Comparison of ENCODE assay signal across 9 cellular contexts in the genomic region with DNA sequence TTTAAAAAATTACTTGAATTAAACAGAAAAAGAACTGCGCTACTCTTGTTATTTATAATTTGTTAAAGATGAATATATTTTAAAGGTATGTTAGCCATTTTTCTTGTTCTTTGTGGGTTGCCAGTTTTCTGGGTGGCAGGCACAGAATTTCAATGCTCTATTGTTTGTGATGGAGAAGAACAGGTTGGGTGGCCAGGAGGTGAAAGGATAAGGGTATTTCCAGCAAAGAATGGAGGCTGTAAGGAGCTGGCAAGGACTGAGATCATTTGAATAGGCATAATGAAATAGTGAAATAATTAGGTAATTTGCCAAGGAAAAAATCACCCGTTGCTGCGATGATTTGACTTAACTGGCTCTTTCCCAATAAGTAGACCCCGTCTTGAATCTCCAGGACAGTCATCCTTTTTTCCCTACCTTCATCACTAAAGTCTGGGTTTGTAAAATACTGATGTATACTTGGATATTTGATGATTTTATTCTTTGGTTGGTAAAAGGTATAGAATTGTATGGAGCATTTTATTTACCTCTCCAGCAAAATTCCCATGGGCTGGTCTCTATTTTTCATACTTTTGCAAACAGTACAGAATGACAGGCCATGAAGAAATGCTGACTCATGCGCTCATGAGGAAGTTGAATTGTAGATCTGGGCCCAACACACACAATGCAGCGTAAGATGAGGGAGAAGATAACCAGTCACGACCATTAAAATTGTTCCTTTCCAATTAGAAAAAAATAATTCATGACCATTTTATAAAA. TPM values are rescaled to one million over a fixed set of nuclear protein-coding genes. Genes with fewer than 3 reads are reported as not detected.
DNase-seq lines count a peak whose midpoint lies in the region; ATAC-seq, FAIRE-seq and TF ChIP-seq lines count a peak whose summit lies in the region.
"Had no signal": no experiment of that assay in that cellular context is flagged by ENCODE, and none has a peak within 500 bp of the region (broad histone marks: within the 10 kb centered on the region; RNA-seq: fewer than 3 reads in every experiment).

No MANE protein-coding gene starts in this region.

- no peaks in the 10 kb centered on the region for H3K27me3 ChIP-seq in Karpas-422 (ENCODE audit: low read length)
- no peaks in the 10 kb centered on the region for H3K27me3 ChIP-seq in keratinocyte (ENCODE audit: control insufficient read depth, extremely low read depth, insufficient read depth, low read length)
- H3K27me3 ChIP-seq in Peyer's patch, result no peaks in the 10 kb centered on the region

- TF ChIP-seq CTCF in A549 (IDR thresholded peaks at IDR 0.05), result no peak
- no peak for TF ChIP-seq CTCF in WTC11 (IDR thresholded peaks at IDR 0.05)
- TF ChIP-seq CTCF in keratinocyte (optimal IDR thresholded peaks at IDR 0.05 in 1 of 3, IDR thresholded peaks at IDR 0.05 in 1 of 3, conservative IDR thresholded peaks at IDR 0.05 in 1 of 3; ENCODE audit: extremely low read depth in 1 of 3, insufficient read depth in 2 of 3, low read length in 3 of 3), result no peak
- TF ChIP-seq CTCF in Peyer's patch (IDR thresholded peaks at IDR 0.05), result no peak

- H3K9me2 ChIP-seq in Karpas-422 (replicated peaks; ENCODE audit: insufficient read depth, low read length), result no peaks in the 10 kb centered on the region

- H3K9ac ChIP-seq in Karpas-422 (ENCODE audit: low read length), result no peak overlapping the region
- H3K9ac ChIP-seq in keratinocyte (ENCODE audit: control insufficient read depth, extremely low read depth, insufficient read depth, low read length), result no peak overlapping the region

- H3K4me2 ChIP-seq in A549 (peak overlapping the region; percentile 93), Karpas-422 (ENCODE audit: low read depth, low read length, poor library complexity, severe bottlenecking) (no peak overlapping the region), keratinocyte (ENCODE audit: control insufficient read depth, extremely low read depth, insufficient read depth, low read depth, low read length) (peak overlapping the region; percentile 13)

- peak overlapping the region; percentile 71 for H3K27ac Mint-ChIP-seq in WTC11

- no peak for TF ChIP-seq POLR2A in A549 (IDR thresholded peaks at IDR 0.05; ENCODE audit: low read length)
- no peak for TF ChIP-seq POLR2A in Peyer's patch (IDR thresholded peaks at IDR 0.05)

- no peak for TF ChIP-seq RAD21 in A549 (conservative IDR thresholded peaks at IDR 0.05 in 1 of 2, IDR thresholded peaks at IDR 0.05 in 1 of 2)

- peak in 1 of 2 experiments; percentile 27; a peak in 1 of 6 replicates for ATAC-seq in A549
- ATAC-seq in WTC11, result no peak
- ATAC-seq: activated naive CD4-positive, alpha-beta T cell treated with anti-CD3 and anti-CD28 coated beads, Interleukin-2, amount 50 U/mL, for 72 hours had no signal

- H3K4me3 ChIP-seq in A549 (no peak overlapping the region), Karpas-422 (ENCODE audit: low read length) (no peak overlapping the region), keratinocyte (ENCODE audit: control insufficient read depth in 2 of 3, extremely low read depth in 1 of 3, insufficient read depth in 2 of 3, low read depth in 1 of 3, low read length in 3 of 3) (no peak overlapping the region), Peyer's patch (no peak overlapping the region)

- H2AFZ ChIP-seq in Karpas-422 (ENCODE audit: low read length), result peak overlapping the region; percentile 84; the same call in 1 of the 2 replicates
- H2AFZ ChIP-seq in keratinocyte (ENCODE audit: control insufficient read depth, low read length), result peak overlapping the region; percentile 6

- H3K27me3 Mint-ChIP-seq in WTC11 (ENCODE audit: low read depth), result no peaks in the 10 kb centered on the region

- H4K20me1 ChIP-seq in Karpas-422 (ENCODE audit: insufficient read depth, low read depth, low read length) (no peaks in the 10 kb centered on the region), keratinocyte (ENCODE audit: control insufficient read depth, extremely low read depth, insufficient read depth, low read length) (no peaks in the 10 kb centered on the region)

- no peak for FAIRE-seq in A549 (lab: Jason Lieb, UNC)
- FAIRE-seq in keratinocyte (lab: Jason Lieb, UNC), result peak; percentile 64

- H3K9me3 Mint-ChIP-seq in WTC11, result no peaks in the 10 kb centered on the region
- H3K9me3 Mint-ChIP-seq: activated naive CD4-positive, alpha-beta T cell treated with anti-CD3 and anti-CD28 coated beads, Interleukin-2, amount 50 U/mL, for 72 hours had no signal

- no peak overlapping the region for H3K4me3 Mint-ChIP-seq in WTC11

- H3K36me3 ChIP-seq in Karpas-422 (ENCODE audit: insufficient read depth, low read length) (no peaks in the 10 kb centered on the region), keratinocyte (ENCODE audit: control insufficient read depth in 2 of 2, extremely low read depth in 1 of 2, insufficient read depth in 2 of 2, low read length in 2 of 2) (no peaks in the 10 kb centered on the region), Peyer's patch (no peaks in the 10 kb centered on the region)

- H3K79me2 ChIP-seq in Karpas-422 (ENCODE audit: low read length), result no peaks in the 10 kb centered on the region
- H3K79me2 ChIP-seq in keratinocyte (ENCODE audit: control insufficient read depth, insufficient read depth, low read length), result no peaks in the 10 kb centered on the region

- no peaks in the 10 kb centered on the region for H3K9me1 ChIP-seq in keratinocyte (ENCODE audit: control insufficient read depth, extremely low read depth, insufficient read depth, low read length)

- no peak for TF ChIP-seq EP300 in A549 (IDR thresholded peaks at IDR 0.05)

- H3K9me3 ChIP-seq in A549 (no peaks in the 10 kb centered on the region), Karpas-422 (ENCODE audit: low read length) (no peaks in the 10 kb centered on the region), keratinocyte (ENCODE audit: control insufficient read depth, low read depth, low read length) (no peaks in the 10 kb centered on the region), Peyer's patch (no peaks in the 10 kb centered on the region)

- H3K36me3 Mint-ChIP-seq in WTC11, result no peaks in the 10 kb centered on the region
- H3K36me3 Mint-ChIP-seq: activated naive CD4-positive, alpha-beta T cell treated with anti-CD3 and anti-CD28 coated beads, Interleukin-2, amount 50 U/mL, for 72 hours had no signal

- DNase-seq in A549 (ENCODE audit: low read depth in 1 of 2, low spot score in 1 of 2), result peak in 1 of 2 experiments; percentile 81
- DNase-seq in Karpas-422, result peak; percentile 51
- DNase-seq in WTC11 (ENCODE audit: low spot score), result no peak
- no peak for DNase-seq in keratinocyte (ENCODE audit: low read depth, low spot score)
- no peak for DNase-seq in Peyer's patch
- DNase-seq in activated CD8-positive, alpha-beta memory T cell treated with anti-CD3 and anti-CD28 coated beads, Interleukin-2, amount 50 U/mL, for 48 hours, result no peak
- DNase-seq in hepatic stellate cell (ENCODE audit: low spot score), result no peak
- DNase-seq in NCI-H2107 treated with DMSO at 0.1 percent for 48 hours (lab: John Stamatoyannopoulos, UW; ENCODE audit: unreplicated experiment), result no peak

- POLR2A ChIA-PET in A549 (lab: Yijun Ruan, JAX), result interaction anchor here (0.9 kb wide), 1 partner anchor 11 kb away, joined by 3 read pairs; no protein-coding TSS in a partner anchor
- POLR2A ChIA-PET in WTC11 (lab: Charles Lee), result no interaction called here

- H3K4me1 Mint-ChIP-seq in WTC11, result peaks cover 51% of the 10 kb centered on the region

- peaks cover 41% of the 10 kb centered on the region for H3K4me1 ChIP-seq in A549
- peaks cover 18% of the 10 kb centered on the region for H3K4me1 ChIP-seq in Karpas-422 (ENCODE audit: low read length)
- peaks cover 37% of the 10 kb centered on the region for H3K4me1 ChIP-seq in keratinocyte (ENCODE audit: control insufficient read depth, extremely low read depth, insufficient read depth, low read length)
- no peaks in the 10 kb centered on the region for H3K4me1 ChIP-seq in Peyer's patch

- 42% methylated on average over 7 of the region's 7 CpGs for WGBS in A549 (ENCODE audit: missing lambda C conversion rate)

- dilution Hi-C loops in keratinocyte (cut with MboI; ENCODE audit: extremely low pct_ligation_motif_present, low sequenced_read_pairs), result no loop called here

- peak overlapping the region; percentile 92 for H3K27ac ChIP-seq in A549
- no peak overlapping the region for H3K27ac ChIP-seq in Karpas-422 (ENCODE audit: low read length)
- peak overlapping the region; percentile 42 for H3K27ac ChIP-seq in keratinocyte (ENCODE audit: control insufficient read depth, insufficient read depth, low read length)
- H3K27ac ChIP-seq in Peyer's patch, result no peak overlapping the region

- CTCF ChIA-PET in A549 (lab: Yijun Ruan, JAX) (interaction anchor here (1.2 kb wide), 1 partner anchor 282 kb away, joined by 3 read pairs; no protein-coding TSS in a partner anchor), WTC11 (lab: Charles Lee) (no interaction called here)

TF ChIP-seq in A549, 52 proteins besides CTCF, POLR2A, EP300 and RAD21 (continues in another document):
- TF ChIP-seq GATA3 (IDR thresholded peaks at IDR 0.05; ENCODE audit: borderline replicate concordance) (peak; percentile 67), MAFK (IDR thresholded peaks at IDR 0.05; ENCODE audit: partially characterized antibody) (peak; percentile 99), ZC3H11A (IDR thresholded peaks at IDR 0.05) (no peak), SMC3 (IDR thresholded peaks at IDR 0.05) (no peak), JUN (IDR thresholded peaks at IDR 0.05) (no peak)

TF ChIP-seq in WTC11, 78 proteins besides CTCF, POLR2A, EP300 and RAD21 (continues in another document):
- peak; percentile 76 for TF ChIP-seq NFE2L1 (CRISPR knock-in tag; IDR thresholded peaks at IDR 0.05)

RNA-seq across cellular contexts. Expression of a gene that starts 2.5 kb away (rescaled TPM):
- 22.9 and 24.3 TPM in 2 replicates for polyA plus RNA-seq in A549 (2011; rRNA removed)
- 3.8 and 4.1 TPM in 2 replicates for polyA plus RNA-seq in A549 (2012; cell fraction: cytosol; rRNA removed)
- polyA plus RNA-seq in A549 (2012; cell fraction: nucleus; rRNA removed), result 2.4 and 5.2 TPM in 2 replicates
- polyA plus RNA-seq in A549 (2017; fragmentation: RNase III; extraction: RNeasy Plus Mini Kit Qiagen cat#74134 plus additional on column Dnase treatment), result 16.7 to 19.4 TPM (median 17.1 TPM) in 3 replicates
- polyA minus RNA-seq in A549 (2011; rRNA and poly(A)+ RNA removed), result 21.2 and 21.4 TPM in 2 replicates
- 15.1 and 21.3 TPM in 2 replicates for total RNA-seq in Karpas-422 (2014; rRNA removed; shearing (Covaris generic); ENCODE audit: low replicate concordance)
- 51.2 to 66.7 TPM (median 62.7 TPM) in 3 replicates for total RNA-seq in WTC11 (2021)
- 5.6 to 9.3 TPM (median 7.3 TPM) in 3 replicates for polyA plus RNA-seq in keratinocyte
- polyA plus RNA-seq in keratinocyte (2011; ENCODE audit: low read depth), result 6.4 TPM
- polyA plus RNA-seq in keratinocyte (2011; cell fraction: cytosol; rRNA removed), result 4.8 and 8.2 TPM in 2 replicates
- 11.0 and 14.3 TPM in 2 replicates for polyA plus RNA-seq in keratinocyte (2011; cell fraction: nucleus; rRNA removed)
- 3.6 and 5.3 TPM in 2 replicates for polyA plus RNA-seq in keratinocyte (2012; ENCODE audit: low replicate concordance)
- 2.7 to 14.9 TPM (median 7.2 TPM) in 3 replicates for polyA minus RNA-seq in keratinocyte
- polyA minus RNA-seq in keratinocyte (2011; cell fraction: cytosol; rRNA and poly(A)+ RNA removed), result 11.9 TPM
- polyA minus RNA-seq in keratinocyte (2011; cell fraction: nucleus; rRNA and poly(A)+ RNA removed), result 13.1 and 27.0 TPM in 2 replicates
- 10 to 100 TPM; 12.4 to 92.5 (median 77.0) TPM for total RNA-seq in Peyer's patch

Comparison
In these comparisons a context has a peak if more than half of its experiments do, and no peak if none do; other contexts are left out.
1. H3K27ac ChIP-seq: peak in A549 (2 of 2) and keratinocyte (single experiment); none in Karpas-422 (single experiment) and Peyer's patch (0 of 4).